8 cellular contexts compared by ENCODE assay signal in genomic region chr3:4977889-4978258, GRCh38. TPM values are rescaled to one million over a fixed set of nuclear protein-coding genes. Genes with fewer than 3 reads are reported as not detected.
DNase-seq lines count a peak whose midpoint lies in the region; ATAC-seq and TF ChIP-seq lines count a peak whose summit lies in the region.

No MANE protein-coding gene starts in this region.

- H3K4me3 ChIP-seq in NB4 (ENCODE audit: low read depth, low read length) (peak overlapping the region; percentile 72), body of pancreas (no peak overlapping the region), mesodermal cell (ENCODE audit: extremely low read depth, insufficient read depth, low read length, poor library complexity, severe bottlenecking) (peak overlapping the region; percentile 60), upper lobe of right lung (peak overlapping the region; percentile 98)

- 0 to 1% methylated on average over 7 to 17 of the region's 17 CpGs for WGBS in body of pancreas, 2 donors
- 0 to 1% methylated on average over 12 to 17 of the region's 17 CpGs for WGBS in mesodermal cell (ENCODE audit: insufficient coverage in 2 of 2), 2 experiments

- intact Hi-C loops in body of pancreas (cut with DNase I): no loop called here
- intact Hi-C loops in upper lobe of right lung (cut with DNase I): no loop called here

- ATAC-seq in GM19023 (IDR thresholded peaks at IDR 0.05; ENCODE audit: unreplicated experiment) (peak; percentile 0), body of pancreas (no peak), upper lobe of right lung (no peak), GM19328 (IDR thresholded peaks at IDR 0.05; ENCODE audit: unreplicated experiment) (no peak)

- peaks cover 38% of the 10 kb centered on the region for H3K4me1 ChIP-seq in body of pancreas
- H3K4me1 ChIP-seq in mesodermal cell (ENCODE audit: control insufficient read depth, insufficient read depth, low read length, poor library complexity, severe bottlenecking): peaks cover 23% of the 10 kb centered on the region
- H3K4me1 ChIP-seq in upper lobe of right lung: peaks cover 27% of the 10 kb centered on the region

- DNase-seq in NB4 (ENCODE audit: low read depth) (no peak), body of pancreas (no peak), upper lobe of right lung (no peak), NCI-H510A (lab: John Stamatoyannopoulos, UW) (no peak), HuH-7 (ENCODE audit: low spot score) (no peak)

- TF ChIP-seq CTCF in NB4 (IDR thresholded peaks at IDR 0.05; ENCODE audit: low read depth, low read length) (no peak), body of pancreas (IDR thresholded peaks at IDR 0.05) (no peak), upper lobe of right lung (IDR thresholded peaks at IDR 0.05) (no peak)

- TF ChIP-seq POLR2A in NB4 (IDR thresholded peaks at IDR 0.05; ENCODE audit: extremely low read depth, insufficient read length): no peak
- TF ChIP-seq POLR2A in body of pancreas (IDR thresholded peaks at IDR 0.05): no peak

- no peaks in the 10 kb centered on the region for H3K9me3 ChIP-seq in body of pancreas
- no peaks in the 10 kb centered on the region for H3K9me3 ChIP-seq in mesodermal cell (ENCODE audit: control insufficient read depth, low read length)
- H3K9me3 ChIP-seq in upper lobe of right lung: no peaks in the 10 kb centered on the region

- H3K27ac ChIP-seq in body of pancreas: peak overlapping the region; percentile 97 to 100 (median 100)
- H3K27ac ChIP-seq in mesodermal cell (ENCODE audit: low read depth, low read length, severe bottlenecking): peak overlapping the region; percentile 97
- peak overlapping the region; percentile 100 for H3K27ac ChIP-seq in upper lobe of right lung

- H3K27me3 ChIP-seq in body of pancreas (no peaks in the 10 kb centered on the region), upper lobe of right lung (no peaks in the 10 kb centered on the region)

- peaks cover 0 to under 1% of the 10 kb centered on the region in 2 donors for H3K36me3 ChIP-seq in body of pancreas (replicated peaks in 1 of 2; ENCODE audit: insufficient read depth in 1 of 2, low read depth in 2 of 2)
- H3K36me3 ChIP-seq in mesodermal cell (ENCODE audit: control insufficient read depth, insufficient read depth, low read length): peaks cover 20% of the 10 kb centered on the region
- H3K36me3 ChIP-seq in upper lobe of right lung: peaks cover 19% of the 10 kb centered on the region

RNA-seq across cellular contexts. Expression of gene BHLHE40, which starts 1.4 kb away (rescaled TPM):
- total RNA-seq in body of pancreas (10 to 100 TPM; 28.5 to 30.3 TPM), upper lobe of right lung (97.1 TPM)
- 32.8 TPM for polyA plus RNA-seq in mesodermal cell (2013, experiment 1 of 2)
- polyA plus RNA-seq in mesodermal cell (2013, experiment 2 of 2): 26.5 TPM

Comparison
In these comparisons a context has a peak if more than half of its experiments do, and no peak if none do; other contexts are left out.
1. H3K4me3 ChIP-seq: peak in NB4 (single experiment), mesodermal cell (single experiment) and upper lobe of right lung (single experiment); none in body of pancreas (0 of 2).
2. Peak in every context shown above with its lines, with median percentiles within 50 percentile points of each other: H3K27ac ChIP-seq.